In genomic region chr10:104109908-104110662, GRCh38 we compare ENCODE assay signal across 11 cellular contexts. TPM values are rescaled to one million over a fixed set of nuclear protein-coding genes. Genes with fewer than 3 reads are reported as not detected.
A peak's percentile ranks its signal among the peaks of the same experiment; 100 is the strongest.
DNase-seq lines count a peak whose midpoint lies in the region; ATAC-seq and TF ChIP-seq lines count a peak whose summit lies in the region.
"Had no signal": no experiment of that assay in that cellular context is flagged by ENCODE, and none has a peak within 500 bp of the region (broad histone marks: within the 10 kb centered on the region; RNA-seq: fewer than 3 reads in every experiment).

No MANE protein-coding gene starts in this region.

- H3K36me3 Mint-ChIP-seq in activated T-cell treated with anti-CD3 and anti-CD28 coated beads, Interleukin-2, amount 50 U/mL, for 4 hours (ENCODE audit: insufficient read depth): no peaks in the 10 kb centered on the region
- H3K36me3 Mint-ChIP-seq in activated T-cell treated with anti-CD3 and anti-CD28 coated beads, Interleukin-2, amount 50 U/mL, for 24 hours (ENCODE audit: low read depth): no peaks in the 10 kb centered on the region
- no peaks in the 10 kb centered on the region for H3K36me3 Mint-ChIP-seq in stimulated activated naive B cell treated with anti-CD40 and anti-IgM and Interleukin-4, amounts not matched to agents 10 μg/mL and 1 μg/mL and 100 μg/mL, for 72 hours
- H3K36me3 Mint-ChIP-seq: CD8-positive, alpha-beta T cell had no signal

- no peak overlapping the region for H3K4me3 ChIP-seq in astrocyte of the spinal cord (ENCODE audit: low read depth, low read length)

- in situ Hi-C loops in astrocyte of the spinal cord (cut with HindIII; ENCODE audit: low sequenced_read_pairs): no loop called here

- no peak for TF ChIP-seq CTCF in astrocyte of the spinal cord (IDR thresholded peaks at IDR 0.05; ENCODE audit: low read depth, low read length)

- DNase-seq in activated T-cell treated with anti-CD3 and anti-CD28 coated beads, Interleukin-2, amount 50 U/mL, for 4 hours: no peak
- no peak for DNase-seq in activated T-cell treated with anti-CD3 and anti-CD28 coated beads, Interleukin-2, amount 50 U/mL, for 24 hours
- DNase-seq in astrocyte of the spinal cord (ENCODE audit: low read depth, low spot score) (peak; percentile 71), mucosa of gallbladder (ENCODE audit: low spot score) (no peak), NAMALWA (ENCODE audit: low spot score) (no peak)
- no peak for DNase-seq in stimulated activated naive B cell treated with anti-CD40 and anti-IgM and Interleukin-4, amounts not matched to agents 10 μg/mL and 1 μg/mL and 100 μg/mL, for 72 hours
- DNase-seq in activated CD8-positive, alpha-beta memory T cell treated with anti-CD3 and anti-CD28 coated beads for 24 hours: no peak
- DNase-seq: CD8-positive, alpha-beta T cell; effector memory CD4-positive, alpha-beta T cell; T-helper 9 cell had no signal

- peak; percentile 100 for ATAC-seq in activated T-cell treated with anti-CD3 and anti-CD28 coated beads, Interleukin-2, amount 50 U/mL, for 4 hours
- ATAC-seq in HG03066 (IDR thresholded peaks at IDR 0.05; ENCODE audit: low read depth, unreplicated experiment): peak; percentile 83
- peak; percentile 59 to 77 for ATAC-seq in stimulated activated naive B cell treated with anti-CD40 and anti-IgM and Interleukin-4, amounts not matched to agents 10 μg/mL and 1 μg/mL and 100 μg/mL, for 72 hours (replicated peaks)
- ATAC-seq: CD8-positive, alpha-beta T cell had no signal

- no peak overlapping the region for H3K27ac Mint-ChIP-seq in activated T-cell treated with anti-CD3 and anti-CD28 coated beads, Interleukin-2, amount 50 U/mL, for 24 hours
- no peak overlapping the region for H3K27ac Mint-ChIP-seq in stimulated activated naive B cell treated with anti-CD40 and anti-IgM and Interleukin-4, amounts not matched to agents 10 μg/mL and 1 μg/mL and 100 μg/mL, for 72 hours
- H3K27ac Mint-ChIP-seq: CD8-positive, alpha-beta T cell had no signal

- H3K27me3 Mint-ChIP-seq in activated T-cell treated with anti-CD3 and anti-CD28 coated beads, Interleukin-2, amount 50 U/mL, for 4 hours (ENCODE audit: low read depth): peaks cover 11% of the 10 kb centered on the region
- peaks cover 4% of the 10 kb centered on the region for H3K27me3 Mint-ChIP-seq in activated T-cell treated with anti-CD3 and anti-CD28 coated beads, Interleukin-2, amount 50 U/mL, for 24 hours
- peaks cover 6 to 11% of the 10 kb centered on the region in 2 donors for H3K27me3 Mint-ChIP-seq in stimulated activated naive B cell treated with anti-CD40 and anti-IgM and Interleukin-4, amounts not matched to agents 10 μg/mL and 1 μg/mL and 100 μg/mL, for 72 hours

- no peaks in the 10 kb centered on the region for H3K9me3 Mint-ChIP-seq in activated T-cell treated with anti-CD3 and anti-CD28 coated beads, Interleukin-2, amount 50 U/mL, for 4 hours
- H3K9me3 Mint-ChIP-seq in activated T-cell treated with anti-CD3 and anti-CD28 coated beads, Interleukin-2, amount 50 U/mL, for 24 hours: no peaks in the 10 kb centered on the region
- no peaks in the 10 kb centered on the region for H3K9me3 Mint-ChIP-seq in stimulated activated naive B cell treated with anti-CD40 and anti-IgM and Interleukin-4, amounts not matched to agents 10 μg/mL and 1 μg/mL and 100 μg/mL, for 72 hours
- H3K9me3 Mint-ChIP-seq: CD8-positive, alpha-beta T cell had no signal

- no peak overlapping the region for H3K4me3 Mint-ChIP-seq in activated T-cell treated with anti-CD3 and anti-CD28 coated beads, Interleukin-2, amount 50 U/mL, for 4 hours
- no peak overlapping the region for H3K4me3 Mint-ChIP-seq in activated T-cell treated with anti-CD3 and anti-CD28 coated beads, Interleukin-2, amount 50 U/mL, for 24 hours
- no peak overlapping the region for H3K4me3 Mint-ChIP-seq in stimulated activated naive B cell treated with anti-CD40 and anti-IgM and Interleukin-4, amounts not matched to agents 10 μg/mL and 1 μg/mL and 100 μg/mL, for 72 hours
- H3K4me3 Mint-ChIP-seq: CD8-positive, alpha-beta T cell had no signal

- peaks cover 8% of the 10 kb centered on the region for H3K4me1 Mint-ChIP-seq in activated T-cell treated with anti-CD3 and anti-CD28 coated beads, Interleukin-2, amount 50 U/mL, for 4 hours (ENCODE audit: low read depth)
- peaks cover 12% of the 10 kb centered on the region for H3K4me1 Mint-ChIP-seq in activated T-cell treated with anti-CD3 and anti-CD28 coated beads, Interleukin-2, amount 50 U/mL, for 24 hours (ENCODE audit: low read depth)
- peaks cover 16 to 27% of the 10 kb centered on the region in 2 donors for H3K4me1 Mint-ChIP-seq in stimulated activated naive B cell treated with anti-CD40 and anti-IgM and Interleukin-4, amounts not matched to agents 10 μg/mL and 1 μg/mL and 100 μg/mL, for 72 hours

RNA-seq across cellular contexts. Expression of gene SFR1, which starts 11.9 kb away (rescaled TPM):
- total RNA-seq in activated T-cell treated with anti-CD3 and anti-CD28 coated beads, Interleukin-2, amount 50 U/mL, for 4 hours: 10 to 100 TPM in 2 of 3 donors, 1 to 10 TPM in 1; 9.4 to 12.3 (median 11.9) TPM
- total RNA-seq in mucosa of gallbladder: 5.1 TPM

RNA-seq across cellular contexts. Expression of gene COL17A1, which starts 24.4 kb away (rescaled TPM):
- under 1 TPM in 1 of 3 donors, not detected in 2; 0.23 TPM for total RNA-seq in activated T-cell treated with anti-CD3 and anti-CD28 coated beads, Interleukin-2, amount 50 U/mL, for 4 hours
- total RNA-seq in mucosa of gallbladder: 0.49 TPM
- total RNA-seq: CD8-positive, alpha-beta T cell had no signal
